Comparison of ENCODE assay signal across 8 cellular contexts in genomic region chr2:9099341-9099751, GRCh38.
DNase-seq lines count a peak whose midpoint lies in the region; ATAC-seq and TF ChIP-seq lines count a peak whose summit lies in the region.

No MANE protein-coding gene starts in this region.

- DNase-seq in HFFc6 (peak; percentile 37), skeletal muscle cell (ENCODE audit: low read depth) (peak; percentile 23), NCI-H1694 treated with DMSO at 0.1 percent for 48 hours (lab: John Stamatoyannopoulos, UW) (no peak), hippocampal formation (lab: John Stamatoyannopoulos, UW) (no peak), HK-2 (ENCODE audit: unreplicated experiment) (no peak), superior temporal gyrus (ENCODE audit: extremely low spot score) (no peak)
- peak; percentile 14 for DNase-seq in T-helper 2 cell treated with Interferon-gamma antibody and Interleukin-4, amounts not matched to agents 5 μg/mL and 100 μg/mL, for 36 hours (ENCODE audit: low spot score)

- H3K27ac Mint-ChIP-seq in HFFc6, result peak overlapping the region; percentile 78
- H3K27ac Mint-ChIP-seq in T-helper 2 cell treated with Interferon-gamma antibody and Interleukin-4, amounts not matched to agents 5 μg/mL and 100 μg/mL, for 36 hours, result no peak overlapping the region

- H3K27me3 Mint-ChIP-seq in HFFc6 (ENCODE audit: insufficient read depth), result peaks cover under 1% of the 10 kb centered on the region; the same call in 1 of the 2 replicates
- peaks cover 9% of the 10 kb centered on the region for H3K27me3 Mint-ChIP-seq in T-helper 2 cell treated with Interferon-gamma antibody and Interleukin-4, amounts not matched to agents 5 μg/mL and 100 μg/mL, for 36 hours (ENCODE audit: low read depth)

- no peaks in the 10 kb centered on the region for H3K9me3 Mint-ChIP-seq in HFFc6
- no peaks in the 10 kb centered on the region for H3K9me3 Mint-ChIP-seq in T-helper 2 cell treated with Interferon-gamma antibody and Interleukin-4, amounts not matched to agents 5 μg/mL and 100 μg/mL, for 36 hours

- peak overlapping the region; percentile 44 for H3K4me3 Mint-ChIP-seq in HFFc6
- H3K4me3 Mint-ChIP-seq in T-helper 2 cell treated with Interferon-gamma antibody and Interleukin-4, amounts not matched to agents 5 μg/mL and 100 μg/mL, for 36 hours, result no peak overlapping the region

- peak; percentile 52 for ATAC-seq in GM18519 (IDR thresholded peaks at IDR 0.05; ENCODE audit: low FRiP score, unreplicated experiment)

- peaks cover 23% of the 10 kb centered on the region for H3K4me1 Mint-ChIP-seq in HFFc6 (ENCODE audit: low read depth)
- H3K4me1 Mint-ChIP-seq in T-helper 2 cell treated with Interferon-gamma antibody and Interleukin-4, amounts not matched to agents 5 μg/mL and 100 μg/mL, for 36 hours (ENCODE audit: low read depth), result peaks cover 7% of the 10 kb centered on the region

- no peaks in the 10 kb centered on the region for H3K36me3 Mint-ChIP-seq in HFFc6 (ENCODE audit: low read depth)
- no peaks in the 10 kb centered on the region for H3K36me3 Mint-ChIP-seq in T-helper 2 cell treated with Interferon-gamma antibody and Interleukin-4, amounts not matched to agents 5 μg/mL and 100 μg/mL, for 36 hours (ENCODE audit: low read depth)

- no peak for TF ChIP-seq CTCF in HFFc6 (IDR thresholded peaks at IDR 0.05)

- H3K4me3 ChIP-seq in skeletal muscle cell (ENCODE audit: low read depth, low read length), result no peak overlapping the region

Comparison
In these comparisons a context has a peak if more than half of its experiments do, and no peak if none do; other contexts are left out.
1. DNase-seq: peak in HFFc6 (single experiment), T-helper 2 cell treated with Interferon-gamma antibody and Interleukin-4, amounts not matched to agents 5 μg/mL and 100 μg/mL, for 36 hours (single experiment) and skeletal muscle cell (single experiment); none in NCI-H1694 treated with DMSO at 0.1 percent for 48 hours (single experiment), hippocampal formation (0 of 2), HK-2 (single experiment) and superior temporal gyrus (single experiment).